In the genomic region with DNA sequence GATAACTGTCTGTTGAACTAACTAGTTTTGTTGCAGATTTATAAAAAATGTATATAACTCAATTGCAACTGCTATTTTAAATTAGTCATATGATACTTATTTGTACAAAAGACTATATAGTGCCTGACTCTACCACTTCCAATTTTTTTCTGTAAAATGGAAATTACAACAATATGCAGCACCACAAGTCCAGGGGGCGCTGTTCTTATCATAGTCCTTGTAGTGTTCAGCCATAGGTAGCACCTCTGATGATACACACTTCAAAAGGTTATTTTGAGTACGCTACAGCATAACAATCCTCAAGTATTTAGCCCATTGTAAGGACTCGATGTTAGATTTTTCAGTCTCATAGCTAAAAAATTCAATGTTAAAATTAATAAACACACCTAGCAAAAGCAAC, we compare ENCODE assay signal across 11 cellular contexts.
A peak's percentile ranks its signal among the peaks of the same experiment; 100 is the strongest.
DNase-seq lines count a peak whose midpoint lies in the region; ATAC-seq, FAIRE-seq and TF ChIP-seq lines count a peak whose summit lies in the region.
"Had no signal": no experiment of that assay in that cellular context is flagged by ENCODE, and none has a peak within 500 bp of the region (broad histone marks: within the 10 kb centered on the region; RNA-seq: fewer than 3 reads in every experiment).

No MANE protein-coding gene starts in this region.

- no peaks in the 10 kb centered on the region for H3K27me3 Mint-ChIP-seq in type B pancreatic cell

- TF ChIP-seq POLR2A in endothelial cell of umbilical vein (IDR thresholded peaks at IDR 0.05; ENCODE audit: low read depth, low read length) (no peak), vagina (IDR thresholded peaks at IDR 0.05) (no peak)

- no peaks in the 10 kb centered on the region for H3K9me3 ChIP-seq in OCI-LY3 (ENCODE audit: insufficient read depth, low read length)
- H3K9me3 ChIP-seq in endothelial cell of umbilical vein (replicated peaks; ENCODE audit: control insufficient read depth, insufficient read depth, low read length): no peaks in the 10 kb centered on the region
- H3K9me3 ChIP-seq in vagina: no peaks in the 10 kb centered on the region

- H3K79me2 ChIP-seq in OCI-LY3 (ENCODE audit: low read length) (no peaks in the 10 kb centered on the region), endothelial cell of umbilical vein (ENCODE audit: control insufficient read depth, insufficient read depth, low read length) (no peaks in the 10 kb centered on the region)

- no peak overlapping the region for H3K4me3 ChIP-seq in OCI-LY3 (ENCODE audit: low read length)
- H3K4me3 ChIP-seq in endothelial cell of umbilical vein (replicated peaks in 1 of 3; ENCODE audit: insufficient read depth in 1 of 3, low read depth in 1 of 3, low read length in 3 of 3): no peak overlapping the region
- H3K4me3 ChIP-seq in vagina: no peak overlapping the region

- peak; percentile 59 for TF ChIP-seq CTCF in OCI-LY3 (IDR thresholded peaks at IDR 0.05; ENCODE audit: low read depth, low read length)
- peak; percentile 24 to 35 for TF ChIP-seq CTCF in endothelial cell of umbilical vein (IDR thresholded peaks at IDR 0.05; ENCODE audit: extremely low read depth in 1 of 2, insufficient read depth in 1 of 2, low read depth in 1 of 2, low read length in 2 of 2)
- TF ChIP-seq CTCF in type B pancreatic cell (conservative IDR thresholded peaks at IDR 0.05): peak; percentile 59
- TF ChIP-seq CTCF in vagina (IDR thresholded peaks at IDR 0.05): no peak

- H3K36me3 ChIP-seq in OCI-LY3 (replicated peaks; ENCODE audit: low read depth, low read length) (no peaks in the 10 kb centered on the region), endothelial cell of umbilical vein (ENCODE audit: control insufficient read depth in 2 of 2, extremely low read depth in 1 of 2, insufficient read depth in 2 of 2, low read length in 2 of 2) (no peaks in the 10 kb centered on the region), vagina (no peaks in the 10 kb centered on the region)

- H3K4me1 Mint-ChIP-seq in type B pancreatic cell (ENCODE audit: unreplicated experiment): no peaks in the 10 kb centered on the region

- POLR2A ChIA-PET in endothelial cell of umbilical vein (lab: Charles Lee): no interaction called here

- no peak overlapping the region for H3K4me2 ChIP-seq in OCI-LY3 (ENCODE audit: low read length)
- no peak overlapping the region for H3K4me2 ChIP-seq in endothelial cell of umbilical vein (ENCODE audit: insufficient read depth, low read length)

- H3K27ac Mint-ChIP-seq in type B pancreatic cell: no peak overlapping the region

- H3K36me3 Mint-ChIP-seq in type B pancreatic cell: no peaks in the 10 kb centered on the region

- H2AFZ ChIP-seq in OCI-LY3 (ENCODE audit: low read depth, low read length) (no peak overlapping the region), endothelial cell of umbilical vein (ENCODE audit: low read depth, low read length) (no peak overlapping the region)

- no peaks in the 10 kb centered on the region for H3K9me3 Mint-ChIP-seq in type B pancreatic cell

- H3K4me1 ChIP-seq in OCI-LY3 (ENCODE audit: low read length) (peaks cover 7% of the 10 kb centered on the region), endothelial cell of umbilical vein (ENCODE audit: control insufficient read depth, extremely low read depth, insufficient read depth, low read length) (no peaks in the 10 kb centered on the region), vagina (no peaks in the 10 kb centered on the region)

- CTCF ChIA-PET in endothelial cell of umbilical vein (lab: Charles Lee): no interaction called here

- H3K9me1 ChIP-seq in endothelial cell of umbilical vein (replicated peaks; ENCODE audit: control insufficient read depth, extremely low read depth, insufficient read depth, low read length): no peaks in the 10 kb centered on the region

- ATAC-seq in HG02798 (IDR thresholded peaks at IDR 0.05; ENCODE audit: poor library complexity, unreplicated experiment): no peak
- no peak for ATAC-seq in GM18502 (IDR thresholded peaks at IDR 0.05; ENCODE audit: poor library complexity, unreplicated experiment)

- peaks cover 10% of the 10 kb centered on the region; the same call in 1 of the 2 replicates for H3K27me3 ChIP-seq in OCI-LY3 (ENCODE audit: low read depth, low read length)
- H3K27me3 ChIP-seq in endothelial cell of umbilical vein (ENCODE audit: control insufficient read depth in 2 of 2, insufficient read depth in 2 of 2, low read length in 2 of 2): peaks cover 9% of the 10 kb centered on the region in 2 experiments
- H3K27me3 ChIP-seq in vagina: no peaks in the 10 kb centered on the region

- DNase-seq in stimulated activated CD4-positive, alpha-beta T cell treated with anti-CD3 and anti-CD28 coated beads, Interleukin-12 subunit alpha, Interleukin-12 subunit beta, amount 100 ng/mL, for 48 hours (ENCODE audit: low read depth in 2 of 3, low spot score in 1 of 3): peak in 2 of 3 donors; percentile 9 to 29
- no peak for DNase-seq in stimulated activated CD4-positive, alpha-beta T cell treated with anti-CD3 and anti-CD28 coated beads, Interleukin-12 subunit alpha, Interleukin-12 subunit beta, amount 100 ng/mL, for 4 hours
- DNase-seq in endothelial cell of umbilical vein (ENCODE audit: low read depth, low spot score) (no peak), type B pancreatic cell (ENCODE audit: extremely low spot score, unreplicated experiment) (no peak), vagina (ENCODE audit: extremely low spot score in 2 of 2) (no peak)
- DNase-seq: GF-D8, NCI-H1105, T-helper 9 cell had no signal

- no TSS peak for BruUV-seq in endothelial cell of umbilical vein (replicated peaks; lab: Mats Ljungman, UMichigan)

- H4K20me1 ChIP-seq in OCI-LY3 (ENCODE audit: insufficient read depth, low read length) (no peaks in the 10 kb centered on the region), endothelial cell of umbilical vein (replicated peaks; ENCODE audit: control insufficient read depth, extremely low read depth, insufficient read depth, low read length) (no peaks in the 10 kb centered on the region)

- intact Hi-C loops in endothelial cell of umbilical vein (cut with micrococcal nuclease): no loop called here
- intact Hi-C loops in vagina (cut with DNase I): no loop called here

- dilution Hi-C loops in endothelial cell of umbilical vein (cut with MboI; ENCODE audit: extremely low pct_ligation_motif_present, low sequenced_read_pairs): no loop called here

- H3K9ac ChIP-seq in OCI-LY3 (ENCODE audit: low read length) (no peak overlapping the region), endothelial cell of umbilical vein (replicated peaks; ENCODE audit: extremely low read depth, insufficient read depth, low read length) (no peak overlapping the region)

- H3K4me3 Mint-ChIP-seq in type B pancreatic cell: no peak overlapping the region

- FAIRE-seq in endothelial cell of umbilical vein (lab: Jason Lieb, UNC): no peak

- H3K27ac ChIP-seq in OCI-LY3 (ENCODE audit: low read length) (no peak overlapping the region), endothelial cell of umbilical vein (ENCODE audit: insufficient read depth, low read depth, low read length) (no peak overlapping the region), vagina (no peak overlapping the region)

TF ChIP-seq in endothelial cell of umbilical vein, 7 proteins besides CTCF, POLR2A, EP300 and RAD21:
- no peak for TF ChIP-seq EZH2 (IDR thresholded peaks at IDR 0.05; ENCODE audit: borderline replicate concordance, low read depth, low read length, severe bottlenecking)
- no peak for TF ChIP-seq FOS (IDR thresholded peaks at IDR 0.05; ENCODE audit: borderline replicate concordance, insufficient read depth, low read length)
- no peak for TF ChIP-seq GATA2 (IDR thresholded peaks at IDR 0.05; ENCODE audit: insufficient read depth, insufficient read length, low read depth, low read length)
- no peak for TF ChIP-seq JUN (IDR thresholded peaks at IDR 0.05; ENCODE audit: borderline replicate concordance, insufficient read depth, insufficient read length, low read depth)
- TF ChIP-seq, protein P1, sequence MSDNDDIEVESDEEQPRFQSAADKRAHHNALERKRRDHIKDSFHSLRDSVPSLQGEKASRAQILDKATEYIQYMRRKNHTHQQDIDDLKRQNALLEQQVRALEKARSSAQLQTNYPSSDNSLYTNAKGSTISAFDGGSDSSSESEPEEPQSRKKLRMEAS (IDR thresholded peaks at IDR 0.05; ENCODE audit: insufficient read depth, insufficient read length): no peak
- no peak for TF ChIP-seq MYC (IDR thresholded peaks at IDR 0.05; ENCODE audit: low read depth, low read length)
- no peak for TF ChIP-seq POLR2AphosphoS5 (IDR thresholded peaks at IDR 0.05; ENCODE audit: insufficient read depth, low read depth, low read length)

Comparison
In these comparisons a context has a peak if more than half of its experiments do, and no peak if none do; other contexts are left out.
1. DNase-seq: peak in stimulated activated CD4-positive, alpha-beta T cell treated with anti-CD3 and anti-CD28 coated beads, Interleukin-12 subunit alpha, Interleukin-12 subunit beta, amount 100 ng/mL, for 48 hours (2 of 3); none in stimulated activated CD4-positive, alpha-beta T cell treated with anti-CD3 and anti-CD28 coated beads, Interleukin-12 subunit alpha, Interleukin-12 subunit beta, amount 100 ng/mL, for 4 hours (single experiment), endothelial cell of umbilical vein (single experiment), type B pancreatic cell (single experiment) and vagina (0 of 2).
2. CTCF ChIP-seq: peak in OCI-LY3 (single experiment), endothelial cell of umbilical vein (2 of 2) and type B pancreatic cell (single experiment); none in vagina (0 of 3).